Comparison of ENCODE assay signal across 20 cellular contexts in the genomic region with DNA sequence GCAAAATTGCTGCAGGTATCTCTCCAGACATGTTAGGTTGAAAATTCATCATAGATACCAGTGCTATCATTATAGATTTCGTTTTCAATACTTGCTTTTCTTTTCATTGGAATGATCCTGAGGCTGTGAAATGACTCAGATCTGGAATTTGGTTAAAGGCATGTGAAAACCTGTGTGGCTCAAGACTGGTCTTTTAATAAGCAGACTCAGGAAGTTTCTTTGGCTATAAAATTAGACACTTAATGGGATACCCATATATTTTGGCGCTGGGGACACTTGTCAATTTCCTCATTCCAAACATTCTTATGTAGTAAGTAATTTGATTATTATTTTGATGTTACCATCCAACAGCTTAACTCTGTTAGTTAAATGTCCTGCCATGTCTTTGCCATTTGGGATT.
"Had no signal": no experiment of that assay in that cellular context is flagged by ENCODE, and none has a peak within 500 bp of the region (broad histone marks: within the 10 kb centered on the region; RNA-seq: fewer than 3 reads in every experiment).

No MANE protein-coding gene starts in this region.

- DNase-seq: effector CD4-positive, alpha-beta T cell; endodermal cell; gastrocnemius medialis; heart right ventricle; islet precursor cell; left cardiac atrium; left ventricle myocardium inferior; lower lobe of right lung; mesenchymal stem cell; midbrain; occipital lobe; pancreas; right cardiac atrium; small intestine; stimulated activated CD4-positive, alpha-beta T cell treated with anti-CD3 and anti-CD28 coated beads, Interleukin-12 subunit alpha, Interleukin-12 subunit beta, amount 100 ng/mL, for 4 hours; stimulated activated naive CD4-positive, alpha-beta T cell treated with Interleukin-2 at 50 U/mL for 16 hours had no signal

- H3K27ac ChIP-seq: coronary artery, gastrocnemius medialis, heart right ventricle, left ventricle myocardium inferior, lower lobe of right lung, pancreas had no signal

- ATAC-seq: esophagus mucosa; gastrocnemius medialis; heart right ventricle; left cardiac atrium; lower lobe of right lung; natural killer cell treated with Interleukin-12 subunit alpha and Interleukin-12 subunit beta and Interleukin-15 and Interleukin-18, amount 100 ng/mL, for 72 hours; pancreas; right cardiac atrium had no signal

- H3K4me1 ChIP-seq: gastrocnemius medialis, heart right ventricle, left ventricle myocardium inferior, lower lobe of right lung, pancreas had no signal

- H3K9me3 ChIP-seq: heart right ventricle, left ventricle myocardium inferior, lower lobe of right lung, pancreas had no signal

- H3K36me3 ChIP-seq: gastrocnemius medialis, heart right ventricle, left ventricle myocardium inferior, lower lobe of right lung, pancreas had no signal

- H3K4me3 ChIP-seq: coronary artery, gastrocnemius medialis, heart right ventricle, left ventricle myocardium inferior, lower lobe of right lung, pancreas had no signal

- H3K27me3 ChIP-seq: gastrocnemius medialis, heart right ventricle, pancreas had no signal

- FAIRE-seq: endothelial cell of umbilical vein, pancreas, small intestine had no signal
